In genomic region chr22:36435516-36436415, GRCh38 we compare ENCODE assay signal across 8 cellular contexts. TPM values are rescaled to one million over a fixed set of nuclear protein-coding genes. Genes with fewer than 3 reads are reported as not detected.
DNase-seq lines count a peak whose midpoint lies in the region; ATAC-seq lines count a peak whose summit lies in the region.

No MANE protein-coding gene starts in this region.

- H3K4me1 Mint-ChIP-seq in stimulated activated naive B cell treated with anti-CD40 and anti-IgM and Interleukin-4, amounts not matched to agents 10 μg/mL and 1 μg/mL and 100 μg/mL, for 72 hours = peaks cover 27 to 53% of the 10 kb centered on the region in 2 donors

- DNase-seq in NCI-H2029 (lab: John Stamatoyannopoulos, UW) (peak; percentile 80), kidney tubule cell (ENCODE audit: low spot score) (peak; percentile 53), occipital lobe (lab: John Stamatoyannopoulos, UW) (no peak), NCI-H526 (lab: John Stamatoyannopoulos, UW) (no peak)
- peak; percentile 38 for DNase-seq in activated CD8-positive, alpha-beta memory T cell treated with anti-CD3 and anti-CD28 coated beads, Interleukin-2, amount 50 U/mL, for 24 hours (ENCODE audit: extremely low read depth)
- peak; percentile 36 for DNase-seq in stimulated activated naive B cell treated with anti-CD40 and anti-IgM and Interleukin-4, amounts not matched to agents 10 μg/mL and 1 μg/mL and 100 μg/mL, for 72 hours

- H3K9me3 Mint-ChIP-seq in stimulated activated naive B cell treated with anti-CD40 and anti-IgM and Interleukin-4, amounts not matched to agents 10 μg/mL and 1 μg/mL and 100 μg/mL, for 72 hours = no peaks in the 10 kb centered on the region

- peak overlapping the region; percentile 22 to 66 for H3K4me3 Mint-ChIP-seq in stimulated activated naive B cell treated with anti-CD40 and anti-IgM and Interleukin-4, amounts not matched to agents 10 μg/mL and 1 μg/mL and 100 μg/mL, for 72 hours

- H3K27me3 Mint-ChIP-seq in stimulated activated naive B cell treated with anti-CD40 and anti-IgM and Interleukin-4, amounts not matched to agents 10 μg/mL and 1 μg/mL and 100 μg/mL, for 72 hours = no peaks in the 10 kb centered on the region

- H3K36me3 Mint-ChIP-seq in stimulated activated naive B cell treated with anti-CD40 and anti-IgM and Interleukin-4, amounts not matched to agents 10 μg/mL and 1 μg/mL and 100 μg/mL, for 72 hours = no peaks in the 10 kb centered on the region

- peak overlapping the region; percentile 77 for H3K27ac Mint-ChIP-seq in stimulated activated naive B cell treated with anti-CD40 and anti-IgM and Interleukin-4, amounts not matched to agents 10 μg/mL and 1 μg/mL and 100 μg/mL, for 72 hours

- ATAC-seq in GM18517 (IDR thresholded peaks at IDR 0.05; ENCODE audit: unreplicated experiment) (peak; percentile 55), HG03565 (IDR thresholded peaks at IDR 0.05; ENCODE audit: unreplicated experiment) (no peak)
- peak; percentile 83 to 89 for ATAC-seq in stimulated activated naive B cell treated with anti-CD40 and anti-IgM and Interleukin-4, amounts not matched to agents 10 μg/mL and 1 μg/mL and 100 μg/mL, for 72 hours (replicated peaks)

RNA-seq across cellular contexts. Expression of gene TXN2, which starts 45.7 kb away (rescaled TPM):
- 14.3 TPM for total RNA-seq in occipital lobe

RNA-seq across cellular contexts. Expression of gene MYH9, which starts 48.0 kb away (rescaled TPM):
- 34.6 TPM for total RNA-seq in occipital lobe

Comparison
In these comparisons a context has a peak if more than half of its experiments do, and no peak if none do; other contexts are left out.
1. DNase-seq: peak in NCI-H2029 (single experiment), activated CD8-positive, alpha-beta memory T cell treated with anti-CD3 and anti-CD28 coated beads, Interleukin-2, amount 50 U/mL, for 24 hours (single experiment), kidney tubule cell (single experiment) and stimulated activated naive B cell treated with anti-CD40 and anti-IgM and Interleukin-4, amounts not matched to agents 10 μg/mL and 1 μg/mL and 100 μg/mL, for 72 hours (single experiment); none in occipital lobe (single experiment) and NCI-H526 (0 of 2).